Comparison of ENCODE assay signal across 35 cellular contexts in the genomic region with DNA sequence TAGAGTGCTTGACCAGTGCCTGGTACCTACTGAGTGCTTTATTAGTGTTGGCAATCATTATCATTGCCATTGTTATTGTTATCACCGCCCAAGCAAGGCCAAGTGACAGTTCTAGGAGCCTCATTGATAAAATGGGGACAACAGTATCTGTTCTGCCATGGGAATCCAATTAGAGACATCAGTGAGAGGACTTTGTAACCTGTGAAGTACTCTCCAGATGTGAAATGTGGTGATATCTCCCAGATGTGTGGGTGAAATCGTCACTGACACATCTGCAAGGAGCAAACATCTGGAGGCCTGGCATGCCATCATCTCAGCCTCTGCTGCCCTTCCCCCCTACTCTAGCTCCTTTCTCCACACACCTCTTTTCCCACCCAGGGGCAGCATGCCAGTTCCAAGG.
"Had no signal": no experiment of that assay in that cellular context is flagged by ENCODE, and none has a peak within 500 bp of the region (broad histone marks: within the 10 kb centered on the region; RNA-seq: fewer than 3 reads in every experiment).

No MANE protein-coding gene starts in this region.

- H3K27me3 ChIP-seq: MG63 had no signal

- H3K9me3 ChIP-seq: MG63 had no signal

- DNase-seq: Karpas-422, Kasumi-1, MG63, MM.1S, MV-4-11, NCI-H1048, NCI-H1092, NCI-H1092 treated with DMSO at 0.1 percent for 48 hours, NCI-H1105, NCI-H1105 treated with DMSO at 0.1 percent for 48 hours, NCI-H1417, NCI-H1417 treated with DMSO at 0.1 percent for 48 hours, NCI-H1436, NCI-H1436 treated with DMSO at 0.1 percent for 48 hours, NCI-H146, NCI-H1694, NCI-H1694 treated with DMSO at 0.1 percent for 48 hours, NCI-H187, NCI-H187 treated with DMSO at 0.1 percent for 48 hours, NCI-H1930, NCI-H2029, NCI-H2029 treated with DMSO at 0.1 percent for 48 hours, NCI-H2081, NCI-H2081 treated with DMSO at 0.1 percent for 48 hours, NCI-H2107, NCI-H2171, NCI-H2171 treated with DMSO at 0.1 percent for 48 hours, NCI-H2227 treated with DMSO at 0.1 percent for 48 hours, NCI-H226, NCI-H345, NCI-H446, NCI-H446 treated with DMSO at 0.1 percent for 48 hours, NCI-H510A, NCI-H510A treated with DMSO at 0.1 percent for 48 hours, NCI-H524 had no signal

- H3K36me3 ChIP-seq: MG63 had no signal

- H3K4me3 ChIP-seq: MG63 had no signal
